Comparison of ENCODE assay signal across 27 cellular contexts in the genomic region with DNA sequence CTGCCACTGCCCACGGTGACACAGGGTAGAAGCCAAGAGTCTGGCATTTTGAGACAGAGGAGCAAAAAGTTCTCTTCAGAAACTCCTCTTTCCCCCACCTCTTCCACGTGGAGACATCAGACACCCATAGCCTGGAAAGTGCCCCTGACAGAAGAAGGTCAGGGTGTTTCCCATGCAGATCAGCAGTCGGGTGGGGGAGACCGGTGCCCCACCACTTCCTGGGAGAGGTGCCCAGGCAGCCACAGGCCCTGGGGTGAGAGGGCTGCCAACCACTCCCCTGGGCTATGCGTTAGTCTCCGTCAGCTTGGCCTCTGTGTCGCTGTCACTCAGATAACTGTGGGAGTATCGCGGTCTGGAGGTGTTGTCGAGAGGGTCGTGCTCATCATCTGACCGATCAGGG. TPM values are rescaled to one million over a fixed set of nuclear protein-coding genes. Genes with fewer than 3 reads are reported as not detected.
"Had no signal": no experiment of that assay in that cellular context is flagged by ENCODE, and none has a peak within 500 bp of the region (broad histone marks: within the 10 kb centered on the region; RNA-seq: fewer than 3 reads in every experiment).

No MANE protein-coding gene starts in this region.

- H3K9me3 Mint-ChIP-seq: activated CD4-positive, alpha-beta memory T cell treated with anti-CD3 and anti-CD28 coated beads, Interleukin-2, amount 10 ng/mL, durations not matched to agents 7 days and 5 days; activated naive CD4-positive, alpha-beta T cell treated with anti-CD3 and anti-CD28 coated beads, Interleukin-2, amount 10 ng/mL, durations not matched to agents 7 days and 5 days; naive thymus-derived CD8-positive, alpha-beta T cell; stimulated activated memory B cell treated with anti-CD40 and anti-IgM and Interleukin-4, amounts not matched to agents 10 μg/mL and 1 μg/mL and 100 μg/mL, for 72 hours had no signal

- H3K27ac Mint-ChIP-seq: activated CD4-positive, alpha-beta memory T cell treated with anti-CD3 and anti-CD28 coated beads, Interleukin-2, amount 10 ng/mL, durations not matched to agents 7 days and 5 days; activated CD8-positive, alpha-beta memory T cell treated with anti-CD3 and anti-CD28 coated beads, Interleukin-2, amount 10 ng/mL, durations not matched to agents 7 days and 5 days; activated naive CD4-positive, alpha-beta T cell treated with anti-CD3 and anti-CD28 coated beads, Interleukin-2, amount 10 ng/mL, durations not matched to agents 7 days and 5 days; stimulated activated memory B cell treated with anti-CD40 and anti-IgM and Interleukin-4, amounts not matched to agents 10 μg/mL and 1 μg/mL and 100 μg/mL, for 72 hours had no signal

- H3K36me3 Mint-ChIP-seq: activated CD8-positive, alpha-beta memory T cell treated with anti-CD3 and anti-CD28 coated beads, Interleukin-2, amount 10 ng/mL, durations not matched to agents 7 days and 5 days; naive thymus-derived CD8-positive, alpha-beta T cell had no signal

- H3K4me3 ChIP-seq: body of pancreas, cardiac muscle cell, esophagus muscularis mucosa, lung, ovary, prostate gland, stomach, suprapubic skin, tibial nerve had no signal

- H3K4me1 ChIP-seq: body of pancreas, prostate gland had no signal

- H3K4me3 Mint-ChIP-seq: activated CD4-positive, alpha-beta memory T cell treated with anti-CD3 and anti-CD28 coated beads, Interleukin-2, amount 10 ng/mL, durations not matched to agents 7 days and 5 days; activated CD8-positive, alpha-beta memory T cell treated with anti-CD3 and anti-CD28 coated beads, Interleukin-2, amount 10 ng/mL, durations not matched to agents 7 days and 5 days; activated naive CD4-positive, alpha-beta T cell treated with anti-CD3 and anti-CD28 coated beads, Interleukin-2, amount 10 ng/mL, durations not matched to agents 7 days and 5 days; naive thymus-derived CD8-positive, alpha-beta T cell; stimulated activated memory B cell treated with anti-CD40 and anti-IgM and Interleukin-4, amounts not matched to agents 10 μg/mL and 1 μg/mL and 100 μg/mL, for 72 hours; T-helper 17 cell had no signal

- H3K27ac ChIP-seq: body of pancreas, cardiac muscle cell, esophagus muscularis mucosa, ovary, prostate gland, stomach, suprapubic skin, tibial nerve had no signal

- H3K9me3 ChIP-seq: body of pancreas, esophagus muscularis mucosa, ovary, prostate gland, stomach, suprapubic skin, tibial nerve had no signal

- H3K4me1 Mint-ChIP-seq: activated CD4-positive, alpha-beta memory T cell treated with anti-CD3 and anti-CD28 coated beads, Interleukin-2, amount 10 ng/mL, durations not matched to agents 7 days and 5 days; activated CD8-positive, alpha-beta memory T cell treated with anti-CD3 and anti-CD28 coated beads, Interleukin-2, amount 10 ng/mL, durations not matched to agents 7 days and 5 days; activated naive CD4-positive, alpha-beta T cell treated with anti-CD3 and anti-CD28 coated beads, Interleukin-2, amount 10 ng/mL, durations not matched to agents 7 days and 5 days had no signal

- ATAC-seq: activated CD8-positive, alpha-beta memory T cell treated with anti-CD3 and anti-CD28 coated beads, Interleukin-2, amount 10 ng/mL, durations not matched to agents 7 days and 5 days; body of pancreas; naive thymus-derived CD8-positive, alpha-beta T cell; T-helper 17 cell had no signal

- H3K36me3 ChIP-seq: ovary, prostate gland had no signal

- H3K27me3 Mint-ChIP-seq: activated CD4-positive, alpha-beta memory T cell treated with anti-CD3 and anti-CD28 coated beads, Interleukin-2, amount 10 ng/mL, durations not matched to agents 7 days and 5 days; activated CD8-positive, alpha-beta memory T cell treated with anti-CD3 and anti-CD28 coated beads, Interleukin-2, amount 10 ng/mL, durations not matched to agents 7 days and 5 days; activated naive CD4-positive, alpha-beta T cell treated with anti-CD3 and anti-CD28 coated beads, Interleukin-2, amount 10 ng/mL, durations not matched to agents 7 days and 5 days; naive thymus-derived CD8-positive, alpha-beta T cell; stimulated activated memory B cell treated with anti-CD40 and anti-IgM and Interleukin-4, amounts not matched to agents 10 μg/mL and 1 μg/mL and 100 μg/mL, for 72 hours; T-helper 17 cell had no signal

- H3K27me3 ChIP-seq: body of pancreas, cardiac muscle cell, ovary, suprapubic skin, tibial nerve had no signal

- DNase-seq: activated CD4-positive, alpha-beta memory T cell treated with anti-CD3 and anti-CD28 coated beads, Interleukin-2, amount 10 ng/mL, durations not matched to agents 7 days and 5 days; activated CD4-positive, alpha-beta T cell treated with anti-CD3 and anti-CD28 coated beads for 4 hours; activated CD4-positive, CD25-positive, alpha-beta regulatory T cell; activated CD8-positive, alpha-beta memory T cell treated with anti-CD3 and anti-CD28 coated beads, Interleukin-2, amount 10 ng/mL, durations not matched to agents 7 days and 5 days; activated effector memory CD4-positive, alpha-beta T cell treated with anti-CD3 and anti-CD28 coated beads, Interleukin-2, amount 50 U/mL, for 16 hours; activated naive CD4-positive, alpha-beta T cell treated with anti-CD3 and anti-CD28 coated beads, Interleukin-2, amount 10 ng/mL, durations not matched to agents 7 days and 5 days; activated T-cell treated with anti-CD3 and anti-CD28 coated beads for 4 hours; anterior cingulate cortex; body of pancreas; effector memory CD4-positive, alpha-beta T cell; head of caudate nucleus; naive thymus-derived CD8-positive, alpha-beta T cell; ovary; right cardiac atrium; small intestine; stimulated activated CD4-positive, alpha-beta T cell treated with anti-CD3 and anti-CD28 coated beads, Interleukin-2, amount 100 ng/mL, for 24 hours; stomach; SW 1271; T-helper 17 cell had no signal

RNA-seq across cellular contexts. Expression of a gene that starts 31.5 kb away (rescaled TPM):
- polyA plus RNA-seq: keratinocyte had no signal
